ENCODE assay signal across 25 cellular contexts in genomic region chr20:41905186-41905585, GRCh38.
"Had no signal": no experiment of that assay in that cellular context is flagged by ENCODE, and none has a peak within 500 bp of the region (broad histone marks: within the 10 kb centered on the region; RNA-seq: fewer than 3 reads in every experiment).

No MANE protein-coding gene starts in this region.

- H3K27me3 Mint-ChIP-seq: activated CD4-positive, alpha-beta T cell treated with anti-CD3 and anti-CD28 coated beads, Interleukin-2, amount 10 ng/mL, durations not matched to agents 7 days and 5 days; activated CD8-positive, alpha-beta memory T cell treated with anti-CD3 and anti-CD28 coated beads, Interleukin-2, amount 10 ng/mL, durations not matched to agents 7 days and 5 days; activated CD8-positive, alpha-beta T cell treated with anti-CD3 and anti-CD28 coated beads for 36 hours; activated naive CD4-positive, alpha-beta T cell treated with anti-CD3 and anti-CD28 coated beads, Interleukin-2, amount 10 ng/mL, durations not matched to agents 7 days and 5 days; memory B cell; stimulated activated naive CD8-positive, alpha-beta T cell treated with anti-CD3 and anti-CD28 coated beads, Interleukin-15, amount 100 ng/mL, for 72 hours had no signal

- H3K27ac Mint-ChIP-seq: activated CD4-positive, alpha-beta T cell treated with anti-CD3 and anti-CD28 coated beads, Interleukin-2, amount 10 ng/mL, durations not matched to agents 7 days and 5 days; activated CD8-positive, alpha-beta memory T cell treated with anti-CD3 and anti-CD28 coated beads, Interleukin-2, amount 10 ng/mL, durations not matched to agents 7 days and 5 days; activated CD8-positive, alpha-beta T cell treated with anti-CD3 and anti-CD28 coated beads for 36 hours; activated naive CD4-positive, alpha-beta T cell treated with anti-CD3 and anti-CD28 coated beads, Interleukin-2, amount 10 ng/mL, durations not matched to agents 7 days and 5 days; immature natural killer cell; memory B cell; natural killer cell treated with Interleukin-12 subunit alpha and Interleukin-12 subunit beta and Interleukin-15 and Interleukin-18, amount 100 ng/mL, for 72 hours; stimulated activated naive CD8-positive, alpha-beta T cell treated with anti-CD3 and anti-CD28 coated beads, Interleukin-15, amount 100 ng/mL, for 72 hours; T-helper 2 cell treated with Interferon-gamma antibody and Interleukin-4, amounts not matched to agents 5 μg/mL and 100 μg/mL, for 36 hours had no signal

- H3K4me1 Mint-ChIP-seq: activated CD4-positive, alpha-beta T cell treated with anti-CD3 and anti-CD28 coated beads, Interleukin-2, amount 10 ng/mL, durations not matched to agents 7 days and 5 days; activated CD8-positive, alpha-beta memory T cell treated with anti-CD3 and anti-CD28 coated beads, Interleukin-2, amount 10 ng/mL, durations not matched to agents 7 days and 5 days; activated naive CD4-positive, alpha-beta T cell treated with anti-CD3 and anti-CD28 coated beads, Interleukin-2, amount 10 ng/mL, durations not matched to agents 7 days and 5 days; immature natural killer cell; memory B cell; stimulated activated naive CD8-positive, alpha-beta T cell treated with anti-CD3 and anti-CD28 coated beads, Interleukin-15, amount 100 ng/mL, for 72 hours had no signal

- H3K4me3 ChIP-seq: hepatocyte, left ventricle myocardium inferior, pancreas, tibial artery had no signal

- DNase-seq: activated CD4-positive, alpha-beta T cell treated with anti-CD3 and anti-CD28 coated beads, Interleukin-2, amount 10 ng/mL, durations not matched to agents 7 days and 5 days; activated CD4-positive, CD25-positive, alpha-beta regulatory T cell treated with anti-CD3 and anti-CD28 coated beads, Interleukin-2, amount 50 U/mL, for 72 hours; activated CD8-positive, alpha-beta memory T cell treated with anti-CD3 and anti-CD28 coated beads, Interleukin-2, amount 10 ng/mL, durations not matched to agents 7 days and 5 days; activated CD8-positive, alpha-beta T cell treated with anti-CD3 and anti-CD28 coated beads for 36 hours; activated effector memory CD4-positive, alpha-beta T cell treated with anti-CD3 and anti-CD28 coated beads, Interleukin-2, amount 50 U/mL, for 16 hours; activated naive CD4-positive, alpha-beta T cell treated with anti-CD3 and anti-CD28 coated beads, Interleukin-2, amount 10 ng/mL, durations not matched to agents 7 days and 5 days; activated T-cell treated with anti-CD3 and anti-CD28 coated beads for 4 hours; amygdala; dermis blood vessel endothelial cell; effector memory CD4-positive, alpha-beta T cell; glutamatergic neuron; immature natural killer cell; left ventricle myocardium inferior; pancreas; right cardiac atrium; stimulated activated CD4-positive, alpha-beta T cell treated with anti-CD3 and anti-CD28 coated beads, Interleukin-12 subunit alpha, Interleukin-12 subunit beta, amount 100 ng/mL, for 4 hours; stimulated activated CD4-positive, alpha-beta T cell treated with anti-CD3 and anti-CD28 coated beads, Interleukin-4, amount 100 ng/mL, for 4 hours; stimulated activated naive CD8-positive, alpha-beta T cell treated with anti-CD3 and anti-CD28 coated beads, Interleukin-15, amount 100 ng/mL, for 72 hours; tibial artery had no signal

- H2AFZ ChIP-seq: hepatocyte had no signal

- H3K9me3 ChIP-seq: neutrophil, pancreas, tibial artery had no signal

- H3K27me3 ChIP-seq: hepatocyte, neutrophil, pancreas, tibial artery had no signal

- H3K4me2 ChIP-seq: hepatocyte had no signal

- H3K27ac ChIP-seq: hepatocyte, left ventricle myocardium inferior, neutrophil, pancreas, tibial artery, VCaP had no signal

- H3K36me3 ChIP-seq: left ventricle myocardium inferior, neutrophil, pancreas, tibial artery had no signal

- H3K79me2 ChIP-seq: hepatocyte had no signal

- H3K4me1 ChIP-seq: left ventricle myocardium inferior, pancreas had no signal

- H3K4me3 Mint-ChIP-seq: activated CD4-positive, alpha-beta T cell treated with anti-CD3 and anti-CD28 coated beads, Interleukin-2, amount 10 ng/mL, durations not matched to agents 7 days and 5 days; activated CD8-positive, alpha-beta memory T cell treated with anti-CD3 and anti-CD28 coated beads, Interleukin-2, amount 10 ng/mL, durations not matched to agents 7 days and 5 days; activated CD8-positive, alpha-beta T cell treated with anti-CD3 and anti-CD28 coated beads for 36 hours; activated naive CD4-positive, alpha-beta T cell treated with anti-CD3 and anti-CD28 coated beads, Interleukin-2, amount 10 ng/mL, durations not matched to agents 7 days and 5 days; immature natural killer cell; memory B cell; natural killer cell treated with Interleukin-12 subunit alpha and Interleukin-12 subunit beta and Interleukin-15 and Interleukin-18, amount 100 ng/mL, for 72 hours; stimulated activated naive CD8-positive, alpha-beta T cell treated with anti-CD3 and anti-CD28 coated beads, Interleukin-15, amount 100 ng/mL, for 72 hours; T-helper 2 cell treated with Interferon-gamma antibody and Interleukin-4, amounts not matched to agents 5 μg/mL and 100 μg/mL, for 36 hours had no signal

- H3K9me3 Mint-ChIP-seq: activated CD4-positive, alpha-beta T cell treated with anti-CD3 and anti-CD28 coated beads, Interleukin-2, amount 10 ng/mL, durations not matched to agents 7 days and 5 days; activated CD8-positive, alpha-beta T cell treated with anti-CD3 and anti-CD28 coated beads for 36 hours; activated naive CD4-positive, alpha-beta T cell treated with anti-CD3 and anti-CD28 coated beads, Interleukin-2, amount 10 ng/mL, durations not matched to agents 7 days and 5 days; immature natural killer cell; natural killer cell treated with Interleukin-12 subunit alpha and Interleukin-12 subunit beta and Interleukin-15 and Interleukin-18, amount 100 ng/mL, for 72 hours; stimulated activated naive CD8-positive, alpha-beta T cell treated with anti-CD3 and anti-CD28 coated beads, Interleukin-15, amount 100 ng/mL, for 72 hours; T-helper 2 cell treated with Interferon-gamma antibody and Interleukin-4, amounts not matched to agents 5 μg/mL and 100 μg/mL, for 36 hours had no signal

- H3K36me3 Mint-ChIP-seq: activated CD8-positive, alpha-beta memory T cell treated with anti-CD3 and anti-CD28 coated beads, Interleukin-2, amount 10 ng/mL, durations not matched to agents 7 days and 5 days; activated naive CD4-positive, alpha-beta T cell treated with anti-CD3 and anti-CD28 coated beads, Interleukin-2, amount 10 ng/mL, durations not matched to agents 7 days and 5 days; immature natural killer cell; memory B cell; natural killer cell treated with Interleukin-12 subunit alpha and Interleukin-12 subunit beta and Interleukin-15 and Interleukin-18, amount 100 ng/mL, for 72 hours had no signal
